In genomic region chr10:42926831-42927230, GRCh38 we compare ENCODE assay signal across 13 cellular contexts.
DNase-seq lines count a peak whose midpoint lies in the region; ATAC-seq and TF ChIP-seq lines count a peak whose summit lies in the region.
"Had no signal": no experiment of that assay in that cellular context is flagged by ENCODE, and none has a peak within 500 bp of the region (broad histone marks: within the 10 kb centered on the region; RNA-seq: fewer than 3 reads in every experiment).

No MANE protein-coding gene starts in this region.

- no peaks in the 10 kb centered on the region for H3K36me3 Mint-ChIP-seq in T-helper 2 cell treated with Interferon-gamma antibody and Interleukin-4, amounts not matched to agents 5 μg/mL and 100 μg/mL, for 36 hours (ENCODE audit: low read depth)
- H3K36me3 Mint-ChIP-seq: memory B cell had no signal

- peak; percentile 58 for DNase-seq in HEK293T (ENCODE audit: extremely low spot score)
- peak; percentile 64 for DNase-seq in brain microvascular endothelial cell
- DNase-seq in myocyte (ENCODE audit: low read depth), result peak; percentile 34
- DNase-seq in T-helper 2 cell treated with Interferon-gamma antibody and Interleukin-4, amounts not matched to agents 5 μg/mL and 100 μg/mL, for 36 hours (ENCODE audit: low spot score), result no peak
- no peak for DNase-seq in COLO668 (lab: John Stamatoyannopoulos, UW; ENCODE audit: unreplicated experiment)
- DNase-seq: hypothalamus; stimulated activated CD4-positive, alpha-beta T cell treated with anti-CD3 and anti-CD28 coated beads, Interleukin-4, amount 100 ng/mL, for 24 hours; stomach had no signal

- no peak overlapping the region for H3K4me3 Mint-ChIP-seq in T-helper 2 cell treated with Interferon-gamma antibody and Interleukin-4, amounts not matched to agents 5 μg/mL and 100 μg/mL, for 36 hours
- H3K4me3 Mint-ChIP-seq: memory B cell had no signal

- TF ChIP-seq CTCF in brain microvascular endothelial cell (IDR thresholded peaks at IDR 0.05; ENCODE audit: low read depth, low read length, missing control alignments), result no peak

- peaks cover 8% of the 10 kb centered on the region; the same call in 1 of the 2 replicates for H3K9me3 ChIP-seq in BLaER1

- H3K9me3 Mint-ChIP-seq in T-helper 2 cell treated with Interferon-gamma antibody and Interleukin-4, amounts not matched to agents 5 μg/mL and 100 μg/mL, for 36 hours, result peaks cover 3% of the 10 kb centered on the region

- peaks cover 7% of the 10 kb centered on the region for H3K27me3 Mint-ChIP-seq in T-helper 2 cell treated with Interferon-gamma antibody and Interleukin-4, amounts not matched to agents 5 μg/mL and 100 μg/mL, for 36 hours (ENCODE audit: low read depth)

- peaks cover 35% of the 10 kb centered on the region for H3K4me1 ChIP-seq in BLaER1
- H3K4me1 ChIP-seq: psoas muscle, stomach had no signal

- peak overlapping the region; percentile 71 for H3K4me2 ChIP-seq in BLaER1

- POLR2A ChIA-PET in HEK293T (lab: Yijun Ruan, JAX), result no interaction called here

- H3K36me3 ChIP-seq in BLaER1, result no peaks in the 10 kb centered on the region
- no peaks in the 10 kb centered on the region for H3K36me3 ChIP-seq in brain microvascular endothelial cell (replicated peaks)
- H3K36me3 ChIP-seq: stomach had no signal

- CTCF ChIA-PET in HEK293T (lab: Yijun Ruan, JAX), result no interaction called here

- H3K4me3 ChIP-seq in BLaER1, result no peak overlapping the region
- H3K4me3 ChIP-seq in brain microvascular endothelial cell (ENCODE audit: low read depth, low read length), result no peak overlapping the region
- H3K4me3 ChIP-seq: psoas muscle, stomach had no signal

- H4K20me1 ChIP-seq in BLaER1, result no peaks in the 10 kb centered on the region

- no peak overlapping the region for H3K27ac ChIP-seq in BLaER1
- H3K27ac ChIP-seq in brain microvascular endothelial cell, result no peak overlapping the region
- H3K27ac ChIP-seq: psoas muscle, stomach had no signal

- H3K27me3 ChIP-seq in BLaER1 (no peaks in the 10 kb centered on the region), brain microvascular endothelial cell (replicated peaks) (no peaks in the 10 kb centered on the region)

- no peaks in the 10 kb centered on the region for H3K4me1 Mint-ChIP-seq in T-helper 2 cell treated with Interferon-gamma antibody and Interleukin-4, amounts not matched to agents 5 μg/mL and 100 μg/mL, for 36 hours (ENCODE audit: low read depth)
- H3K4me1 Mint-ChIP-seq: memory B cell had no signal

- H3K27ac Mint-ChIP-seq in T-helper 2 cell treated with Interferon-gamma antibody and Interleukin-4, amounts not matched to agents 5 μg/mL and 100 μg/mL, for 36 hours, result no peak overlapping the region
- H3K27ac Mint-ChIP-seq: memory B cell had no signal

- H3K9ac ChIP-seq in BLaER1, result no peak overlapping the region

- ATAC-seq in HG02840 (IDR thresholded peaks at IDR 0.05; ENCODE audit: low FRiP score, unreplicated experiment), result no peak
- no peak for ATAC-seq in activated CD4-positive, CD25-positive, alpha-beta regulatory T cell treated with anti-CD3 and anti-CD28 coated beads, Interleukin-2, amount 50 U/mL, for 24 hours

- in situ Hi-C loops in brain microvascular endothelial cell (cut with HindIII; ENCODE audit: low pct_ligation_motif_present, low sequenced_read_pairs), result no loop called here

TF ChIP-seq in HEK293T, 16 proteins besides CTCF, POLR2A, EP300 and RAD21:
- TF ChIP-seq SUZ12 (IDR thresholded peaks at IDR 0.05), result no peak
- no peak for TF ChIP-seq ELF4 (IDR thresholded peaks at IDR 0.05)
- TF ChIP-seq SP1 (IDR thresholded peaks at IDR 0.05), result no peak
- no peak for TF ChIP-seq ZNF384 (IDR thresholded peaks at IDR 0.05)
- no peak for TF ChIP-seq FOXA1 (IDR thresholded peaks at IDR 0.05)
- no peak for TF ChIP-seq FOXK2 (IDR thresholded peaks at IDR 0.05)
- TF ChIP-seq NFRKB (IDR thresholded peaks at IDR 0.05), result no peak
- TF ChIP-seq LEF1 (IDR thresholded peaks at IDR 0.05; ENCODE audit: borderline replicate concordance), result no peak
- no peak for TF ChIP-seq L3MBTL2 (conservative IDR thresholded peaks at IDR 0.05)
- TF ChIP-seq FOXM1 (IDR thresholded peaks at IDR 0.05; ENCODE audit: borderline replicate concordance), result no peak
- no peak for TF ChIP-seq HDGF (IDR thresholded peaks at IDR 0.05; ENCODE audit: borderline replicate concordance)
- TF ChIP-seq CTBP1 (IDR thresholded peaks at IDR 0.05; ENCODE audit: borderline replicate concordance), result no peak
- TF ChIP-seq, protein P1, sequence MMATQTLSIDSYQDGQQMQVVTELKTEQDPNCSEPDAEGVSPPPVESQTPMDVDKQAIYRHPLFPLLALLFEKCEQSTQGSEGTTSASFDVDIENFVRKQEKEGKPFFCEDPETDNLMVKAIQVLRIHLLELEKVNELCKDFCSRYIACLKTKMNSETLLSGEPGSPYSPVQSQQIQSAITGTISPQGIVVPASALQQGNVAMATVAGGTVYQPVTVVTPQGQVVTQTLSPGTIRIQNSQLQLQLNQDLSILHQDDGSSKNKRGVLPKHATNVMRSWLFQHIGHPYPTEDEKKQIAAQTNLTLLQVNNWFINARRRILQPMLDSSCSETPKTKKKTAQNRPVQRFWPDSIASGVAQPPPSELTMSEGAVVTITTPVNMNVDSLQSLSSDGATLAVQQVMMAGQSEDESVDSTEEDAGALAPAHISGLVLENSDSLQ (IDR thresholded peaks at IDR 0.05), result no peak
- TF ChIP-seq ARNT (IDR thresholded peaks at IDR 0.05), result no peak
- no peak for TF ChIP-seq BHLHE40 (IDR thresholded peaks at IDR 0.05; ENCODE audit: borderline replicate concordance)
- TF ChIP-seq TARDBP (IDR thresholded peaks at IDR 0.05), result no peak

Comparison
In these comparisons a context has a peak if more than half of its experiments do, and no peak if none do; other contexts are left out.
1. DNase-seq: peak in HEK293T (single experiment), brain microvascular endothelial cell (single experiment) and myocyte (single experiment); none in T-helper 2 cell treated with Interferon-gamma antibody and Interleukin-4, amounts not matched to agents 5 μg/mL and 100 μg/mL, for 36 hours (single experiment) and COLO668 (single experiment).